In the genomic region with DNA sequence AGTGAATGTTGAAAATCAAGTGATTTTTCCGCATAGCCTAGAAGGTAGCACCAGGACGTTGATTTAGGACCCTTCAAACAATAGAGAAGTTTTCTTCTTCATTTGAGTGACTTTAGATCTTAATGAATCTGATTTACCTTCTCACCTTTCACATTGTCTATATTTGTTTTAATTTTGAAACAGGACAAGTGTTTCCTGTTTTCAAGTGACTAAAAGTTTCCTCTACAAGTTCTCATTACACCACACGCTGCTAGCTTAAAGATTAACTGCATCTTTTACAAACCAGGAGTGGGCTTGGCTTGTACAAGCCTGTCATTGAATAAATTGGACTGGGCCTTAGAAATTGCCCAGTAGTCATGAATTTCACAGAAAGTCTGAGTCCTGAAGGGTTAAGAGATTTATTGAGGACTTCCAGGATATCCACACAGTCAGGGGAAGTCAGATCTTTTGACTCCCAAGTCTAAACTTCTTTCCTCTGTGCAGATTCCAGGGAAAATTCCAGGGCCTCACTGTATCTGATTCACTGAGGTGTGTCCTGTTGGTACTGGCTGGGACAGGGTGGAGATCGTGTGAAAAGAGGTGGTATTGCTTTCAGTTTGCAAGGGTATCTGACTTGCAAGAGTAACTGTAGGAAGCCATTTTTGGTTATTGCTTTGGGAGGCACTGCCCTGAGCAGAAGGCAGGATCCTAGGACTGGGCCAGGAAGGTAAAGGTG, we compare ENCODE assay signal across 9 cellular contexts. TPM values are rescaled to one million over a fixed set of nuclear protein-coding genes. Genes with fewer than 3 reads are reported as not detected.
A peak's percentile ranks its signal among the peaks of the same experiment; 100 is the strongest.
DNase-seq lines count a peak whose midpoint lies in the region; ATAC-seq and TF ChIP-seq lines count a peak whose summit lies in the region.
"Had no signal": no experiment of that assay in that cellular context is flagged by ENCODE, and none has a peak within 500 bp of the region (broad histone marks: within the 10 kb centered on the region; RNA-seq: fewer than 3 reads in every experiment).

No MANE protein-coding gene starts in this region.

- no peaks in the 10 kb centered on the region for H3K36me3 ChIP-seq in sigmoid colon

- peaks cover 17 to 30% (median 25%) of the 10 kb centered on the region in 3 donors for H3K27me3 ChIP-seq in sigmoid colon

- no peak for TF ChIP-seq EP300 in sigmoid colon (IDR thresholded peaks at IDR 0.05)

- peaks cover 0 to 18% (median 15%) of the 10 kb centered on the region in 4 donors for H3K4me1 ChIP-seq in sigmoid colon

- TF ChIP-seq POLR2A in sigmoid colon (IDR thresholded peaks at IDR 0.05), result no peak

- H3K27ac Mint-ChIP-seq in activated CD8-positive, alpha-beta memory T cell treated with anti-CD3 and anti-CD28 coated beads, Interleukin-2, amount 10 ng/mL, durations not matched to agents 7 days and 5 days, result peak overlapping the region; percentile 77
- H3K27ac Mint-ChIP-seq in stimulated activated effector memory CD8-positive, alpha-beta T cell treated with anti-CD3 and anti-CD28 coated beads, Interleukin-12 subunit alpha, Interleukin-12 subunit beta, amount 100 ng/mL, for 72 hours, result no peak overlapping the region
- H3K27ac Mint-ChIP-seq in endothelial cell (ENCODE audit: unreplicated experiment), result no peak overlapping the region

- intact Hi-C loops in sigmoid colon (cut with DNase I), result no loop called here

- H3K36me3 Mint-ChIP-seq in activated CD8-positive, alpha-beta memory T cell treated with anti-CD3 and anti-CD28 coated beads, Interleukin-2, amount 10 ng/mL, durations not matched to agents 7 days and 5 days, result peaks cover 1% of the 10 kb centered on the region
- H3K36me3 Mint-ChIP-seq in stimulated activated effector memory CD8-positive, alpha-beta T cell treated with anti-CD3 and anti-CD28 coated beads, Interleukin-12 subunit alpha, Interleukin-12 subunit beta, amount 100 ng/mL, for 72 hours, result peaks cover 5% of the 10 kb centered on the region
- H3K36me3 Mint-ChIP-seq in endothelial cell (ENCODE audit: low read depth, unreplicated experiment), result no peaks in the 10 kb centered on the region

- CTCF ChIA-PET in activated CD8-positive, alpha-beta memory T cell treated with anti-CD3 and anti-CD28 coated beads, Interleukin-2, amount 10 ng/mL, durations not matched to agents 7 days and 5 days (lab: Charles Lee), result interaction anchor here (1.4 kb wide), 1 partner anchor 134 kb away, joined by 4 read pairs; no protein-coding TSS in a partner anchor

- no peaks in the 10 kb centered on the region for H3K9me3 Mint-ChIP-seq in activated CD8-positive, alpha-beta memory T cell treated with anti-CD3 and anti-CD28 coated beads, Interleukin-2, amount 10 ng/mL, durations not matched to agents 7 days and 5 days (ENCODE audit: low read depth)
- H3K9me3 Mint-ChIP-seq in stimulated activated effector memory CD8-positive, alpha-beta T cell treated with anti-CD3 and anti-CD28 coated beads, Interleukin-12 subunit alpha, Interleukin-12 subunit beta, amount 100 ng/mL, for 72 hours, result no peaks in the 10 kb centered on the region
- no peaks in the 10 kb centered on the region for H3K9me3 Mint-ChIP-seq in endothelial cell (ENCODE audit: unreplicated experiment)

- no peak overlapping the region for H3K27ac ChIP-seq in sigmoid colon

- no peak overlapping the region for H3K4me3 ChIP-seq in sigmoid colon

- WGBS in sigmoid colon, 2 donors, result 17 to 50% methylated on average over 4 of the region's 4 CpGs

- peaks cover 49% of the 10 kb centered on the region for H3K27me3 Mint-ChIP-seq in activated CD8-positive, alpha-beta memory T cell treated with anti-CD3 and anti-CD28 coated beads, Interleukin-2, amount 10 ng/mL, durations not matched to agents 7 days and 5 days
- H3K27me3 Mint-ChIP-seq in endothelial cell (ENCODE audit: unreplicated experiment), result peaks cover 18% of the 10 kb centered on the region

- ATAC-seq in activated CD8-positive, alpha-beta memory T cell treated with anti-CD3 and anti-CD28 coated beads, Interleukin-2, amount 10 ng/mL, durations not matched to agents 7 days and 5 days, result peak; percentile 27
- ATAC-seq in HG02852 (IDR thresholded peaks at IDR 0.05; ENCODE audit: unreplicated experiment), result peak; percentile 33
- ATAC-seq in stimulated activated effector memory CD8-positive, alpha-beta T cell treated with anti-CD3 and anti-CD28 coated beads, Interleukin-12 subunit alpha, Interleukin-12 subunit beta, amount 100 ng/mL, for 72 hours, result no peak

- no peaks in the 10 kb centered on the region for H3K9me3 ChIP-seq in sigmoid colon

- H3K4me1 Mint-ChIP-seq in activated CD8-positive, alpha-beta memory T cell treated with anti-CD3 and anti-CD28 coated beads, Interleukin-2, amount 10 ng/mL, durations not matched to agents 7 days and 5 days, result peaks cover 14% of the 10 kb centered on the region
- H3K4me1 Mint-ChIP-seq in stimulated activated effector memory CD8-positive, alpha-beta T cell treated with anti-CD3 and anti-CD28 coated beads, Interleukin-12 subunit alpha, Interleukin-12 subunit beta, amount 100 ng/mL, for 72 hours, result peaks cover 22% of the 10 kb centered on the region
- H3K4me1 Mint-ChIP-seq in endothelial cell (ENCODE audit: unreplicated experiment), result peaks cover 27% of the 10 kb centered on the region

- no peak overlapping the region for H3K4me3 Mint-ChIP-seq in activated CD8-positive, alpha-beta memory T cell treated with anti-CD3 and anti-CD28 coated beads, Interleukin-2, amount 10 ng/mL, durations not matched to agents 7 days and 5 days
- H3K4me3 Mint-ChIP-seq in stimulated activated effector memory CD8-positive, alpha-beta T cell treated with anti-CD3 and anti-CD28 coated beads, Interleukin-12 subunit alpha, Interleukin-12 subunit beta, amount 100 ng/mL, for 72 hours, result peak overlapping the region; percentile 66
- H3K4me3 Mint-ChIP-seq in endothelial cell (ENCODE audit: unreplicated experiment), result no peak overlapping the region

- no peak for DNase-seq in activated CD8-positive, alpha-beta memory T cell treated with anti-CD3 and anti-CD28 coated beads, Interleukin-2, amount 10 ng/mL, durations not matched to agents 7 days and 5 days
- DNase-seq in activated CD8-positive, alpha-beta memory T cell treated with anti-CD3 and anti-CD28 coated beads, Interleukin-2, amount 50 U/mL, for 4 hours, result no peak
- DNase-seq in SW480 (ENCODE audit: low spot score) (peak; percentile 67), endothelial cell (ENCODE audit: low spot score) (no peak), sigmoid colon (no peak), superior temporal gyrus (ENCODE audit: extremely low spot score) (no peak)
- no peak for DNase-seq in stimulated activated effector memory CD8-positive, alpha-beta T cell treated with anti-CD3 and anti-CD28 coated beads, Interleukin-12 subunit alpha, Interleukin-12 subunit beta, amount 100 ng/mL, for 72 hours (ENCODE audit: low spot score in 2 of 2)
- DNase-seq: effector memory CD4-positive, alpha-beta T cell had no signal

- no peak for TF ChIP-seq CTCF in endothelial cell (IDR thresholded peaks at IDR 0.05; ENCODE audit: unreplicated experiment)
- no peak for TF ChIP-seq CTCF in sigmoid colon (IDR thresholded peaks at IDR 0.05)

RNA-seq across cellular contexts. Expression of gene SGPP2, which starts 3.4 kb away (rescaled TPM):
- 1 to 10 TPM in 1 of 2 experiments, under 1 TPM in 1; 0.44 to 4.0 TPM for total RNA-seq in activated CD8-positive, alpha-beta memory T cell treated with anti-CD3 and anti-CD28 coated beads, Interleukin-2, amount 10 ng/mL, durations not matched to agents 7 days and 5 days
- total RNA-seq in endothelial cell (ENCODE audit: unreplicated experiment) (not detected), sigmoid colon (1 to 10 TPM in 3 of 4 donors, under 1 TPM in 1; 0.49 to 1.1 (median 1.1) TPM)
- polyA plus RNA-seq in sigmoid colon, result 10 to 100 TPM in 1 of 3 donors, 1 to 10 TPM in 2; 6.0 to 25.1 (median 6.0) TPM
